In genomic region chr13:41034382-41034781, GRCh38 we compare ENCODE assay signal across 15 cellular contexts. TPM values are rescaled to one million over a fixed set of nuclear protein-coding genes. Genes with fewer than 3 reads are reported as not detected.
DNase-seq lines count a peak whose midpoint lies in the region; ATAC-seq, FAIRE-seq and TF ChIP-seq lines count a peak whose summit lies in the region.
"Had no signal": no experiment of that assay in that cellular context is flagged by ENCODE, and none has a peak within 500 bp of the region (broad histone marks: within the 10 kb centered on the region; RNA-seq: fewer than 3 reads in every experiment).

No MANE protein-coding gene starts in this region.

- H3K27me3 Mint-ChIP-seq in central memory CD8-positive, alpha-beta T cell = no peaks in the 10 kb centered on the region
- H3K27me3 Mint-ChIP-seq: CD4-positive, CD25-positive, alpha-beta regulatory T cell; CD8-positive, alpha-beta memory T cell had no signal

- no peak overlapping the region for H3K4me3 Mint-ChIP-seq in central memory CD8-positive, alpha-beta T cell
- H3K4me3 Mint-ChIP-seq: CD4-positive, CD25-positive, alpha-beta regulatory T cell; CD8-positive, alpha-beta memory T cell had no signal

- no peak for TF ChIP-seq RAD21 in HepG2 (CRISPR knock-in tag; IDR thresholded peaks at IDR 0.05)

- H3K9ac ChIP-seq in HepG2 (ENCODE audit: insufficient read depth, low read depth, low read length) (no peak overlapping the region), Karpas-422 (ENCODE audit: low read length) (no peak overlapping the region)
- H3K9ac ChIP-seq: BLaER1 treated with 17β-estradiol and CSF1 and Interleukin-3, amounts not matched to agents 10 nM and 100 nM; GM23248 had no signal

- H3K4me1 ChIP-seq in HepG2 (ENCODE audit: insufficient read depth, low read length) (peaks cover 13% of the 10 kb centered on the region; the same call in 1 of the 2 replicates), right lobe of liver (no peaks in the 10 kb centered on the region), BE2C (no peaks in the 10 kb centered on the region), Karpas-422 (ENCODE audit: low read length) (no peaks in the 10 kb centered on the region)
- H3K4me1 ChIP-seq: HAP-1 had no signal

- H4K20me1 ChIP-seq in HepG2 (ENCODE audit: insufficient read depth, low read length) (peaks cover 16% of the 10 kb centered on the region; the same call in 1 of the 2 replicates), Karpas-422 (ENCODE audit: insufficient read depth, low read depth, low read length) (no peaks in the 10 kb centered on the region)

- no peak for TF ChIP-seq POLR2A in HepG2 (IDR thresholded peaks at IDR 0.05; ENCODE audit: insufficient read depth in 1 of 2, low read depth in 2 of 2, low read length in 2 of 2)
- no peak for TF ChIP-seq POLR2A in right lobe of liver (IDR thresholded peaks at IDR 0.05)

- no peak for FAIRE-seq in HepG2 (lab: Jason Lieb, UNC)
- peak; percentile 79 for FAIRE-seq in islet of Langerhans (lab: Jason Lieb, UNC)

- WGBS in HepG2 (ENCODE audit: low lambda C conversion rate) = 96% methylated on average over 4 of the region's 4 CpGs
- 92% methylated on average over 4 of the region's 4 CpGs for WGBS in right lobe of liver (ENCODE audit: insufficient coverage, low coverage, low lambda C conversion rate, missing lambda C conversion rate)

- H2AFZ ChIP-seq in HepG2 (ENCODE audit: low read length) (no peak overlapping the region), Karpas-422 (ENCODE audit: low read length) (no peak overlapping the region)
- H2AFZ ChIP-seq: GM23248 had no signal

- H3K36me3 ChIP-seq in HepG2 (replicated peaks in 1 of 2; ENCODE audit: control insufficient read depth in 1 of 2, insufficient read depth in 2 of 2, low read length in 2 of 2) (peaks cover 0 to 7% of the 10 kb centered on the region in 2 experiments; a peak in 1 of 5 replicates), right lobe of liver (no peaks in the 10 kb centered on the region), BE2C (no peaks in the 10 kb centered on the region), Karpas-422 (ENCODE audit: insufficient read depth, low read length) (no peaks in the 10 kb centered on the region)
- H3K36me3 ChIP-seq: HAP-1 had no signal

- H3K9me3 Mint-ChIP-seq in central memory CD8-positive, alpha-beta T cell = no peaks in the 10 kb centered on the region
- H3K9me3 Mint-ChIP-seq: CD4-positive, CD25-positive, alpha-beta regulatory T cell; CD8-positive, alpha-beta memory T cell had no signal

- in situ Hi-C loops in HepG2 (cut with HindIII; ENCODE audit: extremely low pct_ligation_motif_present, low pct_unique_long_range_greater_than_20kb) = no loop called here

- TF ChIP-seq CTCF in HepG2 (CRISPR knock-in tag; IDR thresholded peaks at IDR 0.05) (no peak), right lobe of liver (IDR thresholded peaks at IDR 0.05) (no peak), BE2C (IDR thresholded peaks at IDR 0.05; ENCODE audit: low read depth, low read length) (no peak)

- TF ChIP-seq EP300 in HepG2 (IDR thresholded peaks at IDR 0.05; ENCODE audit: low read depth in 2 of 2, low read length in 2 of 2) = no peak
- TF ChIP-seq EP300 in HepG2 (CRISPR knock-in tag; IDR thresholded peaks at IDR 0.05; ENCODE audit: borderline replicate concordance) = no peak

- no TSS peak for BruUV-seq in HepG2 (replicated peaks; lab: Mats Ljungman, UMichigan)

- DNase-seq in HepG2 (ENCODE audit: low spot score) = no peak
- no peak for DNase-seq in right lobe of liver
- no peak for DNase-seq in central memory CD8-positive, alpha-beta T cell (ENCODE audit: low spot score in 2 of 2)
- no peak for DNase-seq in iPS-NIHi7 (ENCODE audit: extremely low spot score)
- no peak for DNase-seq in BE2C
- no peak for DNase-seq in Karpas-422
- DNase-seq: CD4-positive, CD25-positive, alpha-beta regulatory T cell; CD8-positive, alpha-beta memory T cell; COR-L47; GDM1 had no signal

- CTCF ChIA-PET in HepG2 (lab: Yijun Ruan, JAX; ENCODE audit: low intra/inter-chr PET ratio, low total read pairs) = no interaction called here

- H3K27me3 ChIP-seq in HepG2 (ENCODE audit: control insufficient read depth in 1 of 2, insufficient read depth in 2 of 2, low read length in 2 of 2) = no peaks in the 10 kb centered on the region
- H3K27me3 ChIP-seq in right lobe of liver = no peaks in the 10 kb centered on the region
- no peaks in the 10 kb centered on the region for H3K27me3 ChIP-seq in BE2C
- no peaks in the 10 kb centered on the region for H3K27me3 ChIP-seq in Karpas-422 (ENCODE audit: low read length)
- H3K27me3 ChIP-seq: BLaER1 treated with 17β-estradiol and CSF1 and Interleukin-3, amounts not matched to agents 10 nM and 100 nM had no signal

- H3K27ac ChIP-seq in HepG2 (ENCODE audit: extremely low read length, insufficient read depth, low read length) (no peak overlapping the region), right lobe of liver (no peak overlapping the region), Karpas-422 (ENCODE audit: low read length) (no peak overlapping the region)
- H3K27ac ChIP-seq: 22Rv1, GM23248 had no signal

- H3K9me3 ChIP-seq in HepG2 (ENCODE audit: low read length) (no peaks in the 10 kb centered on the region), right lobe of liver (no peaks in the 10 kb centered on the region), BE2C (no peaks in the 10 kb centered on the region), Karpas-422 (ENCODE audit: low read length) (no peaks in the 10 kb centered on the region)
- H3K9me3 ChIP-seq: HAP-1 had no signal

- H3K4me2 ChIP-seq in HepG2 (ENCODE audit: low read depth, low read length) (no peak overlapping the region), Karpas-422 (ENCODE audit: low read depth, low read length, poor library complexity, severe bottlenecking) (no peak overlapping the region)

- H3K4me1 Mint-ChIP-seq in central memory CD8-positive, alpha-beta T cell = peaks cover 12% of the 10 kb centered on the region

- no peak overlapping the region for H3K4me3 ChIP-seq in HepG2 (replicated peaks in 1 of 3; ENCODE audit: insufficient read depth in 1 of 3, low read depth in 2 of 3, low read length in 3 of 3)
- no peak overlapping the region for H3K4me3 ChIP-seq in right lobe of liver
- H3K4me3 ChIP-seq in BE2C (ENCODE audit: low read depth, low read length) = no peak overlapping the region
- no peak overlapping the region for H3K4me3 ChIP-seq in Karpas-422 (ENCODE audit: low read length)
- H3K4me3 ChIP-seq: BLaER1 treated with 17β-estradiol and CSF1 and Interleukin-3, amounts not matched to agents 10 nM and 100 nM; GM23248; HAP-1 had no signal

- no peaks in the 10 kb centered on the region for H3K9me2 ChIP-seq in Karpas-422 (replicated peaks; ENCODE audit: insufficient read depth, low read length)

- ATAC-seq in HepG2 = no peak
- ATAC-seq in right lobe of liver = no peak
- no peak for ATAC-seq in central memory CD8-positive, alpha-beta T cell (replicated peaks; ENCODE audit: extremely low read depth, poor library complexity, severe bottlenecking)

- POLR2A ChIA-PET in HepG2 (lab: Yijun Ruan, JAX) = no interaction called here

- H3K27ac Mint-ChIP-seq in central memory CD8-positive, alpha-beta T cell (ENCODE audit: low read depth) = peak overlapping the region; percentile 3
- H3K27ac Mint-ChIP-seq: CD4-positive, CD25-positive, alpha-beta regulatory T cell had no signal

- intact Hi-C loops in HepG2 (cut with micrococcal nuclease; ENCODE audit: unreplicated experiment) = no loop called here
- intact Hi-C loops in right lobe of liver (cut with DNase I) = no loop called here

- H3K36me3 Mint-ChIP-seq in central memory CD8-positive, alpha-beta T cell (ENCODE audit: insufficient read depth) = peaks cover 2% of the 10 kb centered on the region

- H3K79me2 ChIP-seq in HepG2 (ENCODE audit: insufficient read depth, low read length) (peaks cover 86% of the 10 kb centered on the region), Karpas-422 (ENCODE audit: low read length) (no peaks in the 10 kb centered on the region)

RNA-seq across cellular contexts. Expression of gene ELF1, which starts 15.3 kb away (rescaled TPM):
- total RNA-seq in HepG2 (2016; rRNA removed; fragmentation: Illumina TruSeq; extraction: Trizol) = 71.5 and 91.5 TPM in 2 replicates
- total RNA-seq in HepG2 (2016; cell fraction: cytosol; rRNA removed; fragmentation: Illumina TruSeq; extraction: Trizol; ENCODE audit: low read depth) = 12.1 and 14.2 TPM in 2 replicates
- 70.6 and 87.4 TPM in 2 replicates for total RNA-seq in HepG2 (2016; cell fraction: insoluble cytoplasmic fraction; rRNA removed; fragmentation: Illumina TruSeq; extraction: Trizol)
- 24.5 and 26.2 TPM in 2 replicates for total RNA-seq in HepG2 (2016; cell fraction: membrane; rRNA removed; fragmentation: Illumina TruSeq; extraction: Trizol)
- 78.4 and 79.2 TPM in 2 replicates for total RNA-seq in HepG2 (2016; cell fraction: nucleus; rRNA removed; fragmentation: Illumina TruSeq; extraction: Trizol)
- polyA plus RNA-seq in HepG2 (2011; rRNA removed) = 24.6 and 26.5 TPM in 2 replicates
- polyA plus RNA-seq in HepG2 (2011; cell fraction: cytosol; rRNA removed) = 14.1 and 18.0 TPM in 2 replicates
- 15.7 and 16.1 TPM in 2 replicates for polyA plus RNA-seq in HepG2 (2011; cell fraction: nucleus; rRNA removed)
- 28.9 and 32.2 TPM in 2 replicates for polyA plus RNA-seq in HepG2 (2012)
- polyA plus RNA-seq in HepG2 (2016; cell fraction: cytosol; fragmentation: Illumina TruSeq; extraction: Trizol; ENCODE audit: low read depth) = 1.6 and 1.9 TPM in 2 replicates
- 55.8 and 56.2 TPM in 2 replicates for polyA plus RNA-seq in HepG2 (2016; cell fraction: insoluble cytoplasmic fraction; fragmentation: Illumina TruSeq; extraction: Trizol; ENCODE audit: low read depth)
- 6.4 and 6.6 TPM in 2 replicates for polyA plus RNA-seq in HepG2 (2016; cell fraction: membrane; fragmentation: Illumina TruSeq; extraction: Trizol; ENCODE audit: low read depth)
- polyA plus RNA-seq in HepG2 (2016; cell fraction: nucleus; fragmentation: Illumina TruSeq; extraction: Trizol; ENCODE audit: insufficient read depth, low read depth) = 46.4 and 47.1 TPM in 2 replicates
- polyA minus RNA-seq in HepG2 (2011; rRNA and poly(A)+ RNA removed; ENCODE audit: low replicate concordance) = 18.2 and 60.6 TPM in 2 replicates
- polyA minus RNA-seq in HepG2 (2011; cell fraction: cytosol; rRNA and poly(A)+ RNA removed) = 29.5 and 31.8 TPM in 2 replicates
- 77.6 and 81.4 TPM in 2 replicates for polyA minus RNA-seq in HepG2 (2011; cell fraction: nucleus; rRNA and poly(A)+ RNA removed)
- total RNA-seq in right lobe of liver = 10 to 100 TPM; 24.1 to 35.4 (median 31.0) TPM
- polyA plus RNA-seq in BE2C (2012; ENCODE audit: insufficient read depth, insufficient read length, low read depth) = 2.7 TPM
- 66.1 and 84.0 TPM in 2 replicates for total RNA-seq in Karpas-422 (2014; rRNA removed; shearing (Covaris generic); ENCODE audit: low replicate concordance)

RNA-seq across cellular contexts. Expression of gene WBP4, which starts 26.9 kb away (rescaled TPM):
- 11.7 and 16.8 TPM in 2 replicates for total RNA-seq in HepG2 (2016; rRNA removed; fragmentation: Illumina TruSeq; extraction: Trizol)
- total RNA-seq in HepG2 (2016; cell fraction: cytosol; rRNA removed; fragmentation: Illumina TruSeq; extraction: Trizol; ENCODE audit: low read depth) = 1.8 and 2.7 TPM in 2 replicates
- total RNA-seq in HepG2 (2016; cell fraction: insoluble cytoplasmic fraction; rRNA removed; fragmentation: Illumina TruSeq; extraction: Trizol) = 12.5 and 16.9 TPM in 2 replicates
- 4.5 and 4.9 TPM in 2 replicates for total RNA-seq in HepG2 (2016; cell fraction: membrane; rRNA removed; fragmentation: Illumina TruSeq; extraction: Trizol)
- total RNA-seq in HepG2 (2016; cell fraction: nucleus; rRNA removed; fragmentation: Illumina TruSeq; extraction: Trizol) = 8.6 and 8.7 TPM in 2 replicates
- 5.6 and 6.7 TPM in 2 replicates for polyA plus RNA-seq in HepG2 (2011; rRNA removed)
- polyA plus RNA-seq in HepG2 (2011; cell fraction: cytosol; rRNA removed) = 2.7 and 3.8 TPM in 2 replicates
- polyA plus RNA-seq in HepG2 (2011; cell fraction: nucleus; rRNA removed) = 2.8 and 4.4 TPM in 2 replicates
- 9.8 and 11.1 TPM in 2 replicates for polyA plus RNA-seq in HepG2 (2012)
- polyA plus RNA-seq in HepG2 (2016; cell fraction: cytosol; fragmentation: Illumina TruSeq; extraction: Trizol; ENCODE audit: low read depth) = 1.0 and 1.1 TPM in 2 replicates
- polyA plus RNA-seq in HepG2 (2016; cell fraction: insoluble cytoplasmic fraction; fragmentation: Illumina TruSeq; extraction: Trizol; ENCODE audit: low read depth) = 18.0 and 18.9 TPM in 2 replicates
- 2.6 and 3.2 TPM in 2 replicates for polyA plus RNA-seq in HepG2 (2016; cell fraction: membrane; fragmentation: Illumina TruSeq; extraction: Trizol; ENCODE audit: low read depth)
- 14.5 and 15.5 TPM in 2 replicates for polyA plus RNA-seq in HepG2 (2016; cell fraction: nucleus; fragmentation: Illumina TruSeq; extraction: Trizol; ENCODE audit: insufficient read depth, low read depth)
- 0.91 and 1.3 TPM in 2 replicates for polyA minus RNA-seq in HepG2 (2011; rRNA and poly(A)+ RNA removed; ENCODE audit: low replicate concordance)
- polyA minus RNA-seq in HepG2 (2011; cell fraction: cytosol; rRNA and poly(A)+ RNA removed) = 3.2 and 3.7 TPM in 2 replicates
- polyA minus RNA-seq in HepG2 (2011; cell fraction: nucleus; rRNA and poly(A)+ RNA removed) = 8.1 and 9.2 TPM in 2 replicates
- 1 to 10 TPM; 3.8 to 6.9 (median 4.6) TPM for total RNA-seq in right lobe of liver
- polyA plus RNA-seq in BE2C (2012; ENCODE audit: insufficient read depth, insufficient read length, low read depth) = 10.4 TPM
- total RNA-seq in Karpas-422 (2014; rRNA removed; shearing (Covaris generic); ENCODE audit: low replicate concordance) = 4.5 and 6.0 TPM in 2 replicates
